In the genomic region with DNA sequence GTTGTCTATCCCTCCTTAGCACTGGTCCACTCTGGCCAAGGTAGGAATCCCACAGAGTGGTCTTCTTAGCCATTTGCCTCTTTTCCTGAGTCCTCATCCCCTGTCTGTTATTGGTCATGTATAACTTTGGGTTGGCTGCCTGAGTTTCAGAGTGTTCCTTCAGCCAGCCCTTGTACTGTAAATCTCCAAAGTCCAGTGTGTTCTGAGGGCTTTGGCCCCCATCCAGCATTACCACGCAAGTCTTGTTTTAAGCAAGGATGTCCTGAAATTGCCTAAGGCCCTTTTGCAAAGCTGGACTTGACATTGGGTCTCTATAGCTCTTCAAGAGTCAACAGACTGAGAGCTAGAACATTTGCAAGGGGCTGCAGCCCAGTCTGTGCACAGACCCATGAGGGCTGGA, we compare ENCODE assay signal across 1 cellular context. TPM values are rescaled to one million over a fixed set of nuclear protein-coding genes. Genes with fewer than 3 reads are reported as not detected.
"Had no signal": no experiment of that assay in that cellular context is flagged by ENCODE, and none has a peak within 500 bp of the region (broad histone marks: within the 10 kb centered on the region; RNA-seq: fewer than 3 reads in every experiment).

No MANE protein-coding gene starts in this region.

RNA-seq across cellular contexts. Expression of a gene that starts 60.0 kb away (rescaled TPM):
- total RNA-seq: T-helper 2 cell treated with Interferon-gamma antibody and Interleukin-4, amounts not matched to agents 100 ng/mL and 5 ng/mL, for 36 hours had no signal
